In the genomic region with DNA sequence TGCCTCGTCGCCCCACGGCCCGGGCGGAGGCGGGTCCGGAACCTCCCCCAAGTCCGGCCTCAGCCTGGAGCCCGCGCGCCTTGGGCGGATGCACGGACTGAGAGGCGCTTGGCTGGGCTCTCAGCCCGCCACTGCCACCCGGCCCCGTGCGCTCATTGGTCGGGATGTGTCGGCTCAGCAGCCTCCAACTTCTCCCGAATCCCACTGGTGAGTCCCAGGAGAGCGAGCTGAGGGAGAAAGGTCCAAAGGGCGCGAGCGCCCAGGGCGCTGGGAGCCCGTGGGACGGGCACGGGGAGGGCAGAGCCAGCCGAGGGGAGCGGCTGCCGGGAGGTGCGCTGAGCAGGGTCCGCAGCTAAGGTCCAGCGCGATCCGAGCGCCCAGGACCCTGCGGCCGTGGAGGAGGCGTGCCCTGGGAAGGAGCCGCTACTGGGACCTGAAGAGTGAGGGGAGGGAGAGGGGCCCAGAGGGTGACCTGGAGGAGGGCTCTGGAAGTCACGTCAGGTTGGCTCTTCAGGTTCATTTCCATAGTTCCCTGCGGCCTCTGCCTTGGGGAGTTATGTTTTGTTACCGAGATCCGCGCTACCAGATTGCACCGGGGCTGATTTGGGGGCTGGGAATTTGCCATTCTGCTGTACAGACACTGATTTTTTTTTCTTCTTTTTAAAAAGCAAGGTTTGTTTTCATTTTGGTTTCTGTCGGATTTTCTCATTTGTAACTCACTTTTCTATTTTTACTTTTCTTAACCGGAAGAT, we compare ENCODE assay signal across 8 cellular contexts. TPM values are rescaled to one million over a fixed set of nuclear protein-coding genes. Genes with fewer than 3 reads are reported as not detected.
DNase-seq lines count a peak whose midpoint lies in the region; ATAC-seq, FAIRE-seq and TF ChIP-seq lines count a peak whose summit lies in the region.

A gene (plus strand): TSS at position 525 of the 752 bp plus-strand sequence. CDS start 3,849 bp downstream, outside the sequence.

- H3K4me3 ChIP-seq in epithelial cell of proximal tubule (ENCODE audit: low read depth, low read length) (peak within 1 kb of the TSS; percentile 75), mucosa of rectum (ENCODE audit: low read length in 2 of 2) (peak within 1 kb of the TSS; percentile 49 to 63)

- peaks cover 3% of the 10 kb centered on the region in 2 donors for H3K4me1 ChIP-seq in mucosa of rectum (ENCODE audit: control insufficient read depth in 2 of 2, insufficient read depth in 2 of 2, low read length in 2 of 2)

- DNase-seq in DMS79 treated with DMSO at 0.1 percent for 48 hours (lab: John Stamatoyannopoulos, UW), result peak; percentile 7
- no peak for DNase-seq in DMS79 (lab: John Stamatoyannopoulos, UW)
- DNase-seq in RCC 7860 (ENCODE audit: low spot score), result peak; percentile 33
- DNase-seq in epithelial cell of proximal tubule (ENCODE audit: low read depth), result no peak
- no peak for DNase-seq in stimulated activated CD8-positive, alpha-beta memory T cell treated with anti-CD3 and anti-CD28 coated beads, Interleukin-4, amount 100 ng/mL, for 48 hours
- DNase-seq in stimulated activated CD4-positive, alpha-beta T cell treated with anti-CD3 and anti-CD28 coated beads, Interleukin-15, amount 100 ng/mL, for 24 hours, result no peak

- no peak for FAIRE-seq in RCC 7860 (lab: Jason Lieb, UNC)

- TF ChIP-seq CTCF in epithelial cell of proximal tubule (conservative IDR thresholded peaks at IDR 0.05; ENCODE audit: low read depth, low read length), result no peak

- H3K27me3 ChIP-seq in mucosa of rectum (ENCODE audit: control insufficient read depth in 2 of 2, insufficient read depth in 2 of 2, low read length in 2 of 2), result peaks cover 14 to 27% of the 10 kb centered on the region in 2 donors

- ATAC-seq in GM21619 (IDR thresholded peaks at IDR 0.05; ENCODE audit: unreplicated experiment), result no peak

- H3K9ac ChIP-seq in mucosa of rectum (ENCODE audit: low read depth in 1 of 2, low read length in 2 of 2), result peak within 1 kb of the TSS in 1 of 2 donors; percentile 54

- H3K36me3 ChIP-seq in mucosa of rectum (ENCODE audit: control insufficient read depth in 2 of 2, insufficient read depth in 2 of 2, low read length in 2 of 2), result no peaks in the 10 kb centered on the region

- no peak within 1 kb of the TSS for H3K27ac ChIP-seq in mucosa of rectum (ENCODE audit: low read depth in 2 of 2, low read length in 2 of 2)

- H3K9me3 ChIP-seq in mucosa of rectum (ENCODE audit: control insufficient read depth in 2 of 2, low read length in 2 of 2), result no peaks in the 10 kb centered on the region

RNA-seq across cellular contexts. Expression of the gene that starts here (rescaled TPM):
- total RNA-seq in epithelial cell of proximal tubule, result 20.1 and 61.6 TPM in 2 replicates

Comparison
In these comparisons a context has a peak if more than half of its experiments do, and no peak if none do; other contexts are left out.
1. DNase-seq: peak in DMS79 treated with DMSO at 0.1 percent for 48 hours (single experiment) and RCC 7860 (single experiment); none in DMS79 (single experiment), epithelial cell of proximal tubule (single experiment), stimulated activated CD8-positive, alpha-beta memory T cell treated with anti-CD3 and anti-CD28 coated beads, Interleukin-4, amount 100 ng/mL, for 48 hours (single experiment) and stimulated activated CD4-positive, alpha-beta T cell treated with anti-CD3 and anti-CD28 coated beads, Interleukin-15, amount 100 ng/mL, for 24 hours (single experiment).